31 cellular contexts compared by ENCODE assay signal in genomic region chr14:81110186-81110585, GRCh38.
"Had no signal": no experiment of that assay in that cellular context is flagged by ENCODE, and none has a peak within 500 bp of the region (broad histone marks: within the 10 kb centered on the region; RNA-seq: fewer than 3 reads in every experiment).

No MANE protein-coding gene starts in this region.

- H3K27ac Mint-ChIP-seq: activated CD4-positive, alpha-beta memory T cell treated with anti-CD3 and anti-CD28 coated beads, Interleukin-2, amount 10 ng/mL, durations not matched to agents 7 days and 5 days; activated CD4-positive, alpha-beta T cell treated with anti-CD3 and anti-CD28 coated beads for 36 hours; activated CD4-positive, alpha-beta T cell treated with anti-CD3 and anti-CD28 coated beads, Interleukin-2, amount 10 ng/mL, durations not matched to agents 7 days and 5 days; activated CD8-positive, alpha-beta memory T cell treated with anti-CD3 and anti-CD28 coated beads, Interleukin-2, amount 10 ng/mL, durations not matched to agents 7 days and 5 days; activated CD8-positive, alpha-beta T cell treated with anti-CD3 and anti-CD28 coated beads, Interleukin-2, amount 10 ng/mL, durations not matched to agents 7 days and 5 days; activated naive CD4-positive, alpha-beta T cell treated with anti-CD3 and anti-CD28 coated beads, Interleukin-2, amount 10 ng/mL, durations not matched to agents 7 days and 5 days; activated naive CD4-positive, alpha-beta T cell treated with anti-CD3 and anti-CD28 coated beads, Interleukin-2, amount 50 U/mL, for 24 hours; activated naive CD8-positive, alpha-beta T cell; activated naive CD8-positive, alpha-beta T cell treated with anti-CD3 and anti-CD28 coated beads, Interleukin-2, amount 10 ng/mL, durations not matched to agents 7 days and 5 days; activated naive CD8-positive, alpha-beta T cell treated with anti-CD3 and anti-CD28 coated beads, Interleukin-2, amount 50 U/mL, for 24 hours; activated T-cell treated with anti-CD3 and anti-CD28 coated beads, Interleukin-2, amount 50 U/mL, for 24 hours; activated T-helper 2 cell treated with anti-CD3 and anti-CD28 coated beads, Interferon-gamma antibody, Interleukin-2, Interleukin-4, amounts not matched to agents 10 μg/mL and 5 μg/mL and 100 μg/mL, durations not matched to agents 14 hours and 24 hours and 36 hours; brain; T-helper 1 cell treated with Interleukin-12 subunit alpha and Interleukin-12 subunit beta and Interleukin-4 antibody, amounts not matched to agents 30 μg/mL and 1 μg/mL, for 36 hours; T-helper 2 cell treated with Interferon-gamma antibody and Interleukin-4, amounts not matched to agents 5 μg/mL and 100 μg/mL, for 36 hours; WTC11 had no signal

- H3K4me3 Mint-ChIP-seq: activated CD4-positive, alpha-beta memory T cell treated with anti-CD3 and anti-CD28 coated beads, Interleukin-2, amount 10 ng/mL, durations not matched to agents 7 days and 5 days; activated CD4-positive, alpha-beta T cell treated with anti-CD3 and anti-CD28 coated beads for 36 hours; activated CD4-positive, alpha-beta T cell treated with anti-CD3 and anti-CD28 coated beads, Interleukin-2, amount 10 ng/mL, durations not matched to agents 7 days and 5 days; activated CD8-positive, alpha-beta memory T cell treated with anti-CD3 and anti-CD28 coated beads, Interleukin-2, amount 10 ng/mL, durations not matched to agents 7 days and 5 days; activated CD8-positive, alpha-beta T cell treated with anti-CD3 and anti-CD28 coated beads, Interleukin-2, amount 10 ng/mL, durations not matched to agents 7 days and 5 days; activated naive CD4-positive, alpha-beta T cell treated with anti-CD3 and anti-CD28 coated beads, Interleukin-2, amount 10 ng/mL, durations not matched to agents 7 days and 5 days; activated naive CD4-positive, alpha-beta T cell treated with anti-CD3 and anti-CD28 coated beads, Interleukin-2, amount 50 U/mL, for 24 hours; activated naive CD8-positive, alpha-beta T cell; activated naive CD8-positive, alpha-beta T cell treated with anti-CD3 and anti-CD28 coated beads, Interleukin-2, amount 10 ng/mL, durations not matched to agents 7 days and 5 days; activated naive CD8-positive, alpha-beta T cell treated with anti-CD3 and anti-CD28 coated beads, Interleukin-2, amount 50 U/mL, for 24 hours; activated T-cell treated with anti-CD3 and anti-CD28 coated beads, Interleukin-2, amount 50 U/mL, for 24 hours; brain; T-helper 1 cell treated with Interleukin-12 subunit alpha and Interleukin-12 subunit beta and Interleukin-4 antibody, amounts not matched to agents 30 μg/mL and 1 μg/mL, for 36 hours; T-helper 2 cell treated with Interferon-gamma antibody and Interleukin-4, amounts not matched to agents 5 μg/mL and 100 μg/mL, for 36 hours; WTC11 had no signal

- H3K9me3 Mint-ChIP-seq: activated CD4-positive, alpha-beta memory T cell treated with anti-CD3 and anti-CD28 coated beads, Interleukin-2, amount 10 ng/mL, durations not matched to agents 7 days and 5 days; activated CD4-positive, alpha-beta T cell treated with anti-CD3 and anti-CD28 coated beads, Interleukin-2, amount 10 ng/mL, durations not matched to agents 7 days and 5 days; activated naive CD4-positive, alpha-beta T cell treated with anti-CD3 and anti-CD28 coated beads, Interleukin-2, amount 10 ng/mL, durations not matched to agents 7 days and 5 days; activated naive CD4-positive, alpha-beta T cell treated with anti-CD3 and anti-CD28 coated beads, Interleukin-2, amount 50 U/mL, for 24 hours; activated naive CD8-positive, alpha-beta T cell treated with anti-CD3 and anti-CD28 coated beads, Interleukin-2, amount 10 ng/mL, durations not matched to agents 7 days and 5 days; activated naive CD8-positive, alpha-beta T cell treated with anti-CD3 and anti-CD28 coated beads, Interleukin-2, amount 50 U/mL, for 24 hours; activated T-cell treated with anti-CD3 and anti-CD28 coated beads, Interleukin-2, amount 50 U/mL, for 24 hours; activated T-helper 2 cell treated with anti-CD3 and anti-CD28 coated beads, Interferon-gamma antibody, Interleukin-2, Interleukin-4, amounts not matched to agents 10 μg/mL and 5 μg/mL and 100 μg/mL, durations not matched to agents 14 hours and 24 hours and 36 hours; T-helper 1 cell treated with Interleukin-12 subunit alpha and Interleukin-12 subunit beta and Interleukin-4 antibody, amounts not matched to agents 30 μg/mL and 1 μg/mL, for 36 hours; T-helper 2 cell treated with Interferon-gamma antibody and Interleukin-4, amounts not matched to agents 5 μg/mL and 100 μg/mL, for 36 hours had no signal

- H3K4me1 Mint-ChIP-seq: activated CD4-positive, alpha-beta memory T cell treated with anti-CD3 and anti-CD28 coated beads, Interleukin-2, amount 10 ng/mL, durations not matched to agents 7 days and 5 days; activated CD4-positive, alpha-beta T cell treated with anti-CD3 and anti-CD28 coated beads for 36 hours; activated CD4-positive, alpha-beta T cell treated with anti-CD3 and anti-CD28 coated beads, Interleukin-2, amount 10 ng/mL, durations not matched to agents 7 days and 5 days; activated CD8-positive, alpha-beta memory T cell treated with anti-CD3 and anti-CD28 coated beads, Interleukin-2, amount 10 ng/mL, durations not matched to agents 7 days and 5 days; activated naive CD4-positive, alpha-beta T cell treated with anti-CD3 and anti-CD28 coated beads, Interleukin-2, amount 10 ng/mL, durations not matched to agents 7 days and 5 days; activated naive CD4-positive, alpha-beta T cell treated with anti-CD3 and anti-CD28 coated beads, Interleukin-2, amount 50 U/mL, for 24 hours; activated naive CD8-positive, alpha-beta T cell treated with anti-CD3 and anti-CD28 coated beads, Interleukin-2, amount 10 ng/mL, durations not matched to agents 7 days and 5 days; activated naive CD8-positive, alpha-beta T cell treated with anti-CD3 and anti-CD28 coated beads, Interleukin-2, amount 50 U/mL, for 24 hours; brain had no signal

- DNase-seq: activated CD4-positive, alpha-beta memory T cell treated with anti-CD3 and anti-CD28 coated beads, Interleukin-2, amount 10 ng/mL, durations not matched to agents 7 days and 5 days; activated CD4-positive, alpha-beta T cell treated with anti-CD3 and anti-CD28 coated beads for 1 hour; activated CD4-positive, alpha-beta T cell treated with anti-CD3 and anti-CD28 coated beads for 36 hours; activated CD4-positive, alpha-beta T cell treated with anti-CD3 and anti-CD28 coated beads for 48 hours; activated CD4-positive, alpha-beta T cell treated with anti-CD3 and anti-CD28 coated beads, Interleukin-2, amount 10 ng/mL, durations not matched to agents 7 days and 5 days; activated CD4-positive, alpha-beta T cell treated with anti-CD3 and anti-CD28 coated beads, Interleukin-2, amount 50 U/mL, for 48 hours; activated CD4-positive, CD25-positive, alpha-beta regulatory T cell; activated CD8-positive, alpha-beta memory T cell treated with anti-CD3 and anti-CD28 coated beads for 24 hours; activated CD8-positive, alpha-beta memory T cell treated with anti-CD3 and anti-CD28 coated beads, Interleukin-2, amount 10 ng/mL, durations not matched to agents 7 days and 5 days; activated CD8-positive, alpha-beta memory T cell treated with anti-CD3 and anti-CD28 coated beads, Interleukin-2, amount 50 U/mL, for 48 hours; activated CD8-positive, alpha-beta T cell treated with anti-CD3 and anti-CD28 coated beads, Interleukin-2, amount 10 ng/mL, durations not matched to agents 7 days and 5 days; activated effector memory CD4-positive, alpha-beta T cell treated with Interleukin-2 at 50 U/mL for 16 hours; activated gamma-delta T cell; activated naive CD4-positive, alpha-beta T cell treated with anti-CD3 and anti-CD28 coated beads, Interleukin-2, amount 10 ng/mL, durations not matched to agents 7 days and 5 days; activated naive CD4-positive, alpha-beta T cell treated with Interleukin-2 at 50 U/mL for 16 hours; activated naive CD8-positive, alpha-beta T cell treated with anti-CD3 and anti-CD28 coated beads, Interleukin-2, amount 10 ng/mL, durations not matched to agents 7 days and 5 days; activated naive CD8-positive, alpha-beta T cell treated with anti-CD3 and anti-CD28 coated beads, Interleukin-2, amount 50 U/mL, for 24 hours; activated T-cell treated with anti-CD3 and anti-CD28 coated beads, Interleukin-2, amount 50 U/mL, for 24 hours; activated T-cell treated with anti-CD3 and anti-CD28 coated beads, Interleukin-2, amount 50 U/mL, for 48 hours; amygdala; anterior cingulate cortex; central memory CD4-positive, alpha-beta T cell; T-helper 2 cell; T-helper 9 cell had no signal

- H3K27me3 Mint-ChIP-seq: activated CD4-positive, alpha-beta memory T cell treated with anti-CD3 and anti-CD28 coated beads, Interleukin-2, amount 10 ng/mL, durations not matched to agents 7 days and 5 days; activated CD4-positive, alpha-beta T cell treated with anti-CD3 and anti-CD28 coated beads for 36 hours; activated CD8-positive, alpha-beta memory T cell treated with anti-CD3 and anti-CD28 coated beads, Interleukin-2, amount 10 ng/mL, durations not matched to agents 7 days and 5 days; activated naive CD4-positive, alpha-beta T cell treated with anti-CD3 and anti-CD28 coated beads, Interleukin-2, amount 10 ng/mL, durations not matched to agents 7 days and 5 days; activated naive CD4-positive, alpha-beta T cell treated with anti-CD3 and anti-CD28 coated beads, Interleukin-2, amount 50 U/mL, for 24 hours; activated naive CD8-positive, alpha-beta T cell; activated naive CD8-positive, alpha-beta T cell treated with anti-CD3 and anti-CD28 coated beads, Interleukin-2, amount 50 U/mL, for 24 hours; activated T-cell treated with anti-CD3 and anti-CD28 coated beads, Interleukin-2, amount 50 U/mL, for 24 hours had no signal

- H3K36me3 Mint-ChIP-seq: activated CD8-positive, alpha-beta memory T cell treated with anti-CD3 and anti-CD28 coated beads, Interleukin-2, amount 10 ng/mL, durations not matched to agents 7 days and 5 days; activated naive CD4-positive, alpha-beta T cell treated with anti-CD3 and anti-CD28 coated beads, Interleukin-2, amount 10 ng/mL, durations not matched to agents 7 days and 5 days; activated naive CD8-positive, alpha-beta T cell; activated naive CD8-positive, alpha-beta T cell treated with anti-CD3 and anti-CD28 coated beads, Interleukin-2, amount 10 ng/mL, durations not matched to agents 7 days and 5 days; brain had no signal
